1 cellular context compared by ENCODE assay signal in the genomic region with DNA sequence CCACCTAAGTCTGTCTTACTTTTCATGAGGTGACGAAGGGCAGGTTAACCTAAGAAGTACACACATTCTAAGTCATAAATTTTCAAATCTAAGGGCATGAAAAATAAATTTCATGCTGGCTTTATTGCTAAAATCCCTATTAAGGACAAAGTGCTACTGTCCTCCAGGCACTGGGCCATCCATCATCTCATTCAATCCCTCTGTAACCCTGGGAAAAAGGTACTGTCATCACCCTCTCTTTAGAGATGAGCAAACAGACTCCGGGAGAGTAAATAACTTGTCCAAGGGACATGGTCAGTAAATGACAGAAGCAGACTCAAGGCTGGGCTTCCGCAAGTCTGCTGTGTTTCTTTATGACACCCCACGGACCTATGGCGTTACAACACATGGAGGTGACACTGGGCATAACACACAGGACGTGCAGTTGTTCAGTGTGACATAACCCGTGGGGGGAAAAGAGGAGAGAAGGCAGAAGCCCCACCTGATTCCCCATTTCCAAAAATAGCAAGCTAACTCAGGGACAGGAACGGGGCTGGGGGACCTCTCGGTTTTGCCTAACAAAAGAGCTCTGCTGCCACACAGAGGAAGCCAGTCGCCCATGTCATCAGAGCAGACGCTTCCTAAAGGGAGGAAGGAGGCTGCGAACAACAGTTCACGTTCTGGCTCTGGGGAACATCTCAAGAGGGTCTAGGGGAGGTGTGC.
TF ChIP-seq lines count a peak whose summit lies in the region.

No MANE protein-coding gene starts in this region.

TF ChIP-seq in H1, 55 proteins besides CTCF, POLR2A, EP300 and RAD21:
- TF ChIP-seq, protein P1, sequence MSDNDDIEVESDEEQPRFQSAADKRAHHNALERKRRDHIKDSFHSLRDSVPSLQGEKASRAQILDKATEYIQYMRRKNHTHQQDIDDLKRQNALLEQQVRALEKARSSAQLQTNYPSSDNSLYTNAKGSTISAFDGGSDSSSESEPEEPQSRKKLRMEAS (IDR thresholded peaks at IDR 0.05), result no peak
- TF ChIP-seq NRF1 (IDR thresholded peaks at IDR 0.05; ENCODE audit: low read depth, low read length) (no peak), GABPA (IDR thresholded peaks at IDR 0.05; ENCODE audit: borderline replicate concordance, insufficient read depth, low read length) (no peak), EZH2 (IDR thresholded peaks at IDR 0.05; ENCODE audit: low read depth, low read length, severe bottlenecking) (no peak), CHD2 (IDR thresholded peaks at IDR 0.05; ENCODE audit: low read length) (no peak), SUZ12 (IDR thresholded peaks at IDR 0.05; ENCODE audit: low read length) (no peak), SP4 (IDR thresholded peaks at IDR 0.05; ENCODE audit: low read length) (no peak), TAF7 (optimal IDR thresholded peaks at IDR 0.05; ENCODE audit: borderline replicate concordance, low read depth, low read length) (no peak), ZNF274 (IDR thresholded peaks at IDR 0.05; ENCODE audit: borderline replicate concordance, extremely low read depth, low read length) (no peak), BCL11A (IDR thresholded peaks at IDR 0.05; ENCODE audit: low read depth in 2 of 2, low read length in 2 of 2) (no peak), SP2 (IDR thresholded peaks at IDR 0.05; ENCODE audit: low read length) (no peak), CBX5 (IDR thresholded peaks at IDR 0.05; ENCODE audit: low read depth, low read length) (no peak), EGR1 (IDR thresholded peaks at IDR 0.05; ENCODE audit: borderline replicate concordance, low read depth, low read length) (no peak), CHD1 (IDR thresholded peaks at IDR 0.05; ENCODE audit: low read depth, low read length) (no peak), BACH1 (IDR thresholded peaks at IDR 0.05; ENCODE audit: low read length) (no peak), SIN3A (conservative IDR thresholded peaks at IDR 0.05 in 1 of 2, IDR thresholded peaks at IDR 0.05 in 1 of 2; ENCODE audit: low read depth in 1 of 2, low read length in 2 of 2) (no peak), CREB1 (IDR thresholded peaks at IDR 0.05) (no peak)
